Comparison of ENCODE assay signal across 8 cellular contexts in the genomic region with DNA sequence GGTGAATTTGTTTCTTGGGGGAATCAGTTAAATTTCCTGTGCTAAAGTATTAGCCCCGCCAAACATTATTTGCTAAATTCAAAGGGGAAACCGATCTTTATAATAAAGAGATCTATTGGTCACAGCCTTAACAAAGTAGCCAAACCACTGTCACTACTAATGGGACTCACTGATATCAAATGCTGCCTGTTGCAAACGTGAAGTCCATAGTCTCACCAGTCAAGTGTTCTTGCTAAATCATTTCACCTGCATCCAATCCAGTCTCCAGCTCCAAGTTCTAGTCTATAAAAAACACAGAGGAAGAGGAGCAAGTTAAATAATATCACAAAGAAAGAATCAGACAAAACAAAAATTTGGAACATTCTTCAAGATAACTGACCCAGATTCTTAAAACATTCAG. TPM values are rescaled to one million over a fixed set of nuclear protein-coding genes. Genes with fewer than 3 reads are reported as not detected.
"Had no signal": no experiment of that assay in that cellular context is flagged by ENCODE, and none has a peak within 500 bp of the region (broad histone marks: within the 10 kb centered on the region; RNA-seq: fewer than 3 reads in every experiment).

No MANE protein-coding gene starts in this region.

- H2AFZ ChIP-seq: GM23248 had no signal

- H3K9me3 ChIP-seq: HAP-1 had no signal

- DNase-seq: GM23248, GOT3, H7, IMR-90 had no signal

- H3K4me1 ChIP-seq: HAP-1 had no signal

- H3K9ac ChIP-seq: GM23248 had no signal

- ATAC-seq: HCT116 had no signal

- H3K27ac ChIP-seq: GM23248 had no signal

- H3K36me3 ChIP-seq: HAP-1 had no signal

- H3K4me3 ChIP-seq: GM23248, HAP-1 had no signal

- FAIRE-seq: HTR-8/SVneo had no signal

RNA-seq across cellular contexts. Expression of a gene that starts 30.1 kb away (rescaled TPM):
- total RNA-seq: HT-29 had no signal

RNA-seq across cellular contexts. Expression of a gene that starts 36.3 kb away (rescaled TPM):
- total RNA-seq: HT-29 had no signal
